20 cellular contexts compared by ENCODE assay signal in genomic region chr3:8253201-8253600, GRCh38.
"Had no signal": no experiment of that assay in that cellular context is flagged by ENCODE, and none has a peak within 500 bp of the region (broad histone marks: within the 10 kb centered on the region; RNA-seq: fewer than 3 reads in every experiment).

No MANE protein-coding gene starts in this region.

- ATAC-seq: natural killer cell; pancreas; psoas muscle; right cardiac atrium; right lobe of liver; stimulated activated effector memory CD8-positive, alpha-beta T cell treated with anti-CD3 and anti-CD28 coated beads, Interleukin-12 subunit alpha, Interleukin-12 subunit beta, amount 100 ng/mL, for 72 hours; stimulated activated naive B cell treated with anti-CD40 and anti-IgM and Interleukin-4, amounts not matched to agents 10 μg/mL and 1 μg/mL and 100 μg/mL, for 72 hours had no signal

- DNase-seq: natural killer cell; occipital lobe; pancreas; posterior cingulate gyrus; psoas muscle; right cardiac atrium; right lobe of liver; sigmoid colon; small intestine; stimulated activated CD4-positive, alpha-beta T cell treated with anti-CD3 and anti-CD28 coated beads, Interleukin-15, amount 100 ng/mL, for 24 hours; stimulated activated CD4-positive, alpha-beta T cell treated with anti-CD3 and anti-CD28 coated beads, Interleukin-2, amount 100 ng/mL, for 24 hours; stimulated activated CD4-positive, alpha-beta T cell treated with anti-CD3 and anti-CD28 coated beads, Interleukin-2, amount 100 ng/mL, for 48 hours; stimulated activated CD4-positive, alpha-beta T cell treated with anti-CD3 and anti-CD28 coated beads, Interleukin-4, amount 100 ng/mL, for 24 hours; stimulated activated naive B cell treated with anti-CD40 and anti-IgM and Interleukin-4, amounts not matched to agents 10 μg/mL and 1 μg/mL and 100 μg/mL, for 72 hours; stimulated activated naive CD4-positive, alpha-beta T cell treated with Interleukin-2 at 50 U/mL for 16 hours; stomach; thyroid gland; trophoblast cell; upper lobe of left lung had no signal
